ENCODE assay signal across 14 cellular contexts in genomic region chr18:3211236-3211992, GRCh38. TPM values are rescaled to one million over a fixed set of nuclear protein-coding genes. Genes with fewer than 3 reads are reported as not detected.
A peak's percentile ranks its signal among the peaks of the same experiment; 100 is the strongest.
DNase-seq lines count a peak whose midpoint lies in the region; ATAC-seq lines count a peak whose summit lies in the region.
"Had no signal": no experiment of that assay in that cellular context is flagged by ENCODE, and none has a peak within 500 bp of the region (broad histone marks: within the 10 kb centered on the region; RNA-seq: fewer than 3 reads in every experiment).

No MANE protein-coding gene starts in this region.

- no peak overlapping the region for H3K27ac ChIP-seq in Karpas-422 (ENCODE audit: low read length)
- H3K27ac ChIP-seq: foreskin keratinocyte, HL-60 had no signal

- H2AFZ ChIP-seq in Karpas-422 (ENCODE audit: low read length), result no peak overlapping the region

- H3K79me2 ChIP-seq in Karpas-422 (ENCODE audit: low read length), result no peaks in the 10 kb centered on the region

- intact Hi-C loops in left colon (cut with DNase I, micrococcal nuclease), result no loop called here

- H3K27me3 ChIP-seq in MG63 (no peaks in the 10 kb centered on the region), Karpas-422 (ENCODE audit: low read length) (no peaks in the 10 kb centered on the region)

- H3K9me3 ChIP-seq in MG63 (no peaks in the 10 kb centered on the region), Karpas-422 (ENCODE audit: low read length) (no peaks in the 10 kb centered on the region)

- H3K4me1 ChIP-seq in Karpas-422 (ENCODE audit: low read length), result no peaks in the 10 kb centered on the region
- H3K4me1 ChIP-seq: foreskin keratinocyte had no signal

- ATAC-seq in left colon (peak; percentile 61), HG03354 (IDR thresholded peaks at IDR 0.05; ENCODE audit: poor library complexity, severe bottlenecking, unreplicated experiment) (no peak), HG03135 (IDR thresholded peaks at IDR 0.05; ENCODE audit: unreplicated experiment) (no peak)
- ATAC-seq: foreskin keratinocyte had no signal

- DNase-seq in MG63 (peak; percentile 17), brain pericyte (ENCODE audit: low read depth, low spot score) (peak; percentile 49), left colon (no peak), skeletal muscle cell (ENCODE audit: low read depth) (peak; percentile 60), NCI-H524 (lab: John Stamatoyannopoulos, UW) (no peak), Karpas-422 (no peak)
- DNase-seq: activated CD4-positive, alpha-beta T cell treated with anti-CD3 and anti-CD28 coated beads, Interleukin-2, amount 50 U/mL, for 1 hour; amygdala; foreskin keratinocyte; naive B cell; NCI-H1930 had no signal

- H3K36me3 ChIP-seq in MG63 (no peaks in the 10 kb centered on the region), Karpas-422 (ENCODE audit: insufficient read depth, low read length) (no peaks in the 10 kb centered on the region)

- H3K4me3 ChIP-seq in MG63 (no peak overlapping the region), skeletal muscle cell (ENCODE audit: low read depth, low read length) (no peak overlapping the region), Karpas-422 (ENCODE audit: low read length) (no peak overlapping the region)

- H3K4me2 ChIP-seq in Karpas-422 (ENCODE audit: low read depth, low read length, poor library complexity, severe bottlenecking), result no peak overlapping the region

- H3K9ac ChIP-seq in Karpas-422 (ENCODE audit: low read length), result no peak overlapping the region

- H4K20me1 ChIP-seq in Karpas-422 (ENCODE audit: insufficient read depth, low read depth, low read length), result no peaks in the 10 kb centered on the region

- no peaks in the 10 kb centered on the region for H3K9me2 ChIP-seq in Karpas-422 (replicated peaks; ENCODE audit: insufficient read depth, low read length)

RNA-seq across cellular contexts. Expression of gene MYOM1, which starts 8.4 kb away (rescaled TPM):
- total RNA-seq in MG63 (2014; rRNA removed; shearing (Covaris generic); ENCODE audit: low replicate concordance), result 0.03 and 0.05 TPM in 2 replicates
- total RNA-seq in left colon, result 1 to 10 TPM; 3.5 to 9.6 TPM
- total RNA-seq in Karpas-422 (2014; rRNA removed; shearing (Covaris generic); ENCODE audit: low replicate concordance), result 0.04 TPM in 1 of 2 replicates, not detected in the other

RNA-seq across cellular contexts. Expression of gene MYL12A, which starts 36.2 kb away (rescaled TPM):
- total RNA-seq in MG63 (2014; rRNA removed; shearing (Covaris generic); ENCODE audit: low replicate concordance), result 750 and 1,020 TPM in 2 replicates
- total RNA-seq in left colon, result 100 to 1,000 TPM; 520 to 622 TPM
- 300 and 482 TPM in 2 replicates for total RNA-seq in Karpas-422 (2014; rRNA removed; shearing (Covaris generic); ENCODE audit: low replicate concordance)

RNA-seq across cellular contexts. Expression of gene MYL12B, which starts 50.5 kb away (rescaled TPM):
- 311 and 396 TPM in 2 replicates for total RNA-seq in MG63 (2014; rRNA removed; shearing (Covaris generic); ENCODE audit: low replicate concordance)
- 100 to 1,000 TPM; 563 to 581 TPM for total RNA-seq in left colon
- 124 and 254 TPM in 2 replicates for total RNA-seq in Karpas-422 (2014; rRNA removed; shearing (Covaris generic); ENCODE audit: low replicate concordance)

Comparison
In these comparisons a context has a peak if more than half of its experiments do, and no peak if none do; other contexts are left out.
1. DNase-seq: peak in MG63 (single experiment), brain pericyte (single experiment) and skeletal muscle cell (single experiment); none in left colon (0 of 2), NCI-H524 (0 of 2) and Karpas-422 (single experiment).